39 cellular contexts compared by ENCODE assay signal in genomic region chr12:8846305-8846704, GRCh38. TPM values are rescaled to one million over a fixed set of nuclear protein-coding genes. Genes with fewer than 3 reads are reported as not detected.
"Had no signal": no experiment of that assay in that cellular context is flagged by ENCODE, and none has a peak within 500 bp of the region (broad histone marks: within the 10 kb centered on the region; RNA-seq: fewer than 3 reads in every experiment).

No MANE protein-coding gene starts in this region.

- H3K4me3 ChIP-seq: MG63 had no signal

- H3K9me3 ChIP-seq: MG63 had no signal

- DNase-seq: Karpas-422, Kasumi-1, MG63, MM.1S, MV-4-11, NCI-H1048, NCI-H1092, NCI-H1092 treated with DMSO at 0.1 percent for 48 hours, NCI-H1105, NCI-H1105 treated with DMSO at 0.1 percent for 48 hours, NCI-H1417, NCI-H1417 treated with DMSO at 0.1 percent for 48 hours, NCI-H1436 treated with DMSO at 0.1 percent for 48 hours, NCI-H146, NCI-H1694, NCI-H1694 treated with DMSO at 0.1 percent for 48 hours, NCI-H187, NCI-H187 treated with DMSO at 0.1 percent for 48 hours, NCI-H1930, NCI-H2029, NCI-H2029 treated with DMSO at 0.1 percent for 48 hours, NCI-H2081, NCI-H2081 treated with DMSO at 0.1 percent for 48 hours, NCI-H2107, NCI-H2171, NCI-H2171 treated with DMSO at 0.1 percent for 48 hours, NCI-H2227 treated with DMSO at 0.1 percent for 48 hours, NCI-H226, NCI-H345, NCI-H446, NCI-H446 treated with DMSO at 0.1 percent for 48 hours, NCI-H510A, NCI-H510A treated with DMSO at 0.1 percent for 48 hours, NCI-H524, NCI-H524 treated with DMSO at 0.1 percent for 48 hours had no signal

- H3K36me3 ChIP-seq: MG63 had no signal

RNA-seq across cellular contexts. Expression of gene A2ML1, which starts 23.9 kb away (rescaled TPM):
- total RNA-seq: LHCN-M2, M059J, MCF 10A, NCI-H460 had no signal
